ENCODE assay signal across 1 cellular context in genomic region chrX:146755214-146755613, GRCh38.
TF ChIP-seq lines count a peak whose summit lies in the region.

No MANE protein-coding gene starts in this region.

TF ChIP-seq in HepG2, 621 proteins besides CTCF, POLR2A, EP300 and RAD21:
- TF ChIP-seq MXD4 (CRISPR knock-in tag; IDR thresholded peaks at IDR 0.05) = no peak
- no peak for TF ChIP-seq TBX2 (CRISPR knock-in tag; IDR thresholded peaks at IDR 0.05; ENCODE audit: borderline replicate concordance)
- no peak for TF ChIP-seq PHF20 (CRISPR knock-in tag; IDR thresholded peaks at IDR 0.05)
- peak; percentile 46; the same call in 1 of the 2 replicates for TF ChIP-seq HNF4A (CRISPR knock-in tag; IDR thresholded peaks at IDR 0.05)
- TF ChIP-seq ZNF557 (CRISPR knock-in tag; IDR thresholded peaks at IDR 0.05) = no peak
- TF ChIP-seq SOX6 (IDR thresholded peaks at IDR 0.05) = no peak
- TF ChIP-seq SOX6 (CRISPR knock-in tag; IDR thresholded peaks at IDR 0.05) = peak; percentile 16; the same call in 1 of the 2 replicates
- TF ChIP-seq ZBTB38 (CRISPR knock-in tag; IDR thresholded peaks at IDR 0.05) = no peak
- no peak for TF ChIP-seq U2AF2 (IDR thresholded peaks at IDR 0.05; ENCODE audit: low read depth, low read length)
- TF ChIP-seq PAXIP1 (CRISPR knock-in tag; conservative IDR thresholded peaks at IDR 0.05) = 0 out of 2 replicates have a peak, but pooled peaks have one; percentile 34
- TF ChIP-seq MLLT10 (CRISPR knock-in tag; IDR thresholded peaks at IDR 0.05) = no peak
- no peak for TF ChIP-seq RXRB (CRISPR knock-in tag; IDR thresholded peaks at IDR 0.05; ENCODE audit: borderline replicate concordance)
- no peak for TF ChIP-seq TERF1 (CRISPR knock-in tag; IDR thresholded peaks at IDR 0.05)
- no peak for TF ChIP-seq HIVEP1 (CRISPR knock-in tag; IDR thresholded peaks at IDR 0.05)
- TF ChIP-seq MED1 (CRISPR knock-in tag; IDR thresholded peaks at IDR 0.05) = no peak
- TF ChIP-seq MAFG (CRISPR knock-in tag; IDR thresholded peaks at IDR 0.05) = no peak
- TF ChIP-seq SOX13 (IDR thresholded peaks at IDR 0.05) = no peak
- TF ChIP-seq SOX13 (CRISPR knock-in tag; conservative IDR thresholded peaks at IDR 0.05 in 1 of 2, IDR thresholded peaks at IDR 0.05 in 1 of 2) = peak in 1 of 2 experiments; percentile 23; a peak in 1 of 4 replicates
- TF ChIP-seq EHMT2 (IDR thresholded peaks at IDR 0.05; ENCODE audit: borderline replicate concordance, low read depth, low read length) = no peak
- no peak for TF ChIP-seq ZNF382 (CRISPR knock-in tag; IDR thresholded peaks at IDR 0.05; ENCODE audit: borderline replicate concordance)
